Comparison of ENCODE assay signal across 1 cellular context in the genomic region with DNA sequence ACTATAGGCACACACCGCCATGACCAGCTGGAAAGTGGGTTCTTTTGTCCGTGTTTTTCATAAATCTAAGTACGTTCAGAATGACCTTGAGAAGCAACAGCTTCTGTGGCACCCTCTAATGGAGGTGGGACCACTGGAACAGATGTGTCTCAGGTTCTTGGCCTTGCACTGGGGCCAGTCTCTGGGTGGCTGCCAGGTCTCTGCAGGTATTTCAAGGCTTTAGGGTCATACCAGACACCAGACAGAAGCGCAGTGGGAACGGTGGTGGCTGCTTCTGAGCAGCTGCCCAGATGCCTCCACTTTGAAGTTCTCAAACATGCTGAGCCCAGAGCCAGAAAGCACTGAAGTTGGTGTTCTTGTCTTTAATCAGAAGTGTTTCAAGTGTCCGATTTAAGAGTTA.
TF ChIP-seq lines count a peak whose summit lies in the region.

No MANE protein-coding gene starts in this region.

TF ChIP-seq in HepG2, 621 proteins besides CTCF, POLR2A, EP300 and RAD21 (continued from another document):
- TF ChIP-seq, protein P1, sequence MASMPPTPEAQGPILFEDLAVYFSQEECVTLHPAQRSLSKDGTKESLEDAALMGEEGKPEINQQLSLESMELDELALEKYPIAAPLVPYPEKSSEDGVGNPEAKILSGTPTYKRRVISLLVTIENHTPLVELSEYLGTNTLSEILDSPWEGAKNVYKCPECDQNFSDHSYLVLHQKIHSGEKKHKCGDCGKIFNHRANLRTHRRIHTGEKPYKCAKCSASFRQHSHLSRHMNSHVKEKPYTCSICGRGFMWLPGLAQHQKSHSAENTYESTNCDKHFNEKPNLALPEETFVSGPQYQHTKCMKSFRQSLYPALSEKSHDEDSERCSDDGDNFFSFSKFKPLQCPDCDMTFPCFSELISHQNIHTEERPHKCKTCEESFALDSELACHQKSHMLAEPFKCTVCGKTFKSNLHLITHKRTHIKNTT (CRISPR knock-in tag; IDR thresholded peaks at IDR 0.05) = no peak
- TF ChIP-seq, protein P2, sequence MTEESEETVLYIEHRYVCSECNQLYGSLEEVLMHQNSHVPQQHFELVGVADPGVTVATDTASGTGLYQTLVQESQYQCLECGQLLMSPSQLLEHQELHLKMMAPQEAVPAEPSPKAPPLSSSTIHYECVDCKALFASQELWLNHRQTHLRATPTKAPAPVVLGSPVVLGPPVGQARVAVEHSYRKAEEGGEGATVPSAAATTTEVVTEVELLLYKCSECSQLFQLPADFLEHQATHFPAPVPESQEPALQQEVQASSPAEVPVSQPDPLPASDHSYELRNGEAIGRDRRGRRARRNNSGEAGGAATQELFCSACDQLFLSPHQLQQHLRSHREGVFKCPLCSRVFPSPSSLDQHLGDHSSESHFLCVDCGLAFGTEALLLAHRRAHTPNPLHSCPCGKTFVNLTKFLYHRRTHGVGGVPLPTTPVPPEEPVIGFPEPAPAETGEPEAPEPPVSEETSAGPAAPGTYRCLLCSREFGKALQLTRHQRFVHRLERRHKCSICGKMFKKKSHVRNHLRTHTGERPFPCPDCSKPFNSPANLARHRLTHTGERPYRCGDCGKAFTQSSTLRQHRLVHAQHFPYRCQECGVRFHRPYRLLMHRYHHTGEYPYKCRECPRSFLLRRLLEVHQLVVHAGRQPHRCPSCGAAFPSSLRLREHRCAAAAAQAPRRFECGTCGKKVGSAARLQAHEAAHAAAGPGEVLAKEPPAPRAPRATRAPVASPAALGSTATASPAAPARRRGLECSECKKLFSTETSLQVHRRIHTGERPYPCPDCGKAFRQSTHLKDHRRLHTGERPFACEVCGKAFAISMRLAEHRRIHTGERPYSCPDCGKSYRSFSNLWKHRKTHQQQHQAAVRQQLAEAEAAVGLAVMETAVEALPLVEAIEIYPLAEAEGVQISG (CRISPR knock-in tag; IDR thresholded peaks at IDR 0.05) = no peak
- TF ChIP-seq, protein P3, sequence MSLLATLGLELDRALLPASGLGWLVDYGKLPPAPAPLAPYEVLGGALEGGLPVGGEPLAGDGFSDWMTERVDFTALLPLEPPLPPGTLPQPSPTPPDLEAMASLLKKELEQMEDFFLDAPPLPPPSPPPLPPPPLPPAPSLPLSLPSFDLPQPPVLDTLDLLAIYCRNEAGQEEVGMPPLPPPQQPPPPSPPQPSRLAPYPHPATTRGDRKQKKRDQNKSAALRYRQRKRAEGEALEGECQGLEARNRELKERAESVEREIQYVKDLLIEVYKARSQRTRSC (CRISPR knock-in tag; IDR thresholded peaks at IDR 0.05; ENCODE audit: low read depth) = no peak
- TF ChIP-seq ZBTB42 (CRISPR knock-in tag; IDR thresholded peaks at IDR 0.05) (no peak), PAWR (CRISPR knock-in tag; IDR thresholded peaks at IDR 0.05; ENCODE audit: borderline replicate concordance) (no peak), HNRNPUL1 (IDR thresholded peaks at IDR 0.05; ENCODE audit: low read depth, low read length) (no peak), KLF6 (CRISPR knock-in tag; IDR thresholded peaks at IDR 0.05) (no peak), SPEN (CRISPR knock-in tag; IDR thresholded peaks at IDR 0.05; ENCODE audit: low read depth) (no peak)
- TF ChIP-seq, protein P4, sequence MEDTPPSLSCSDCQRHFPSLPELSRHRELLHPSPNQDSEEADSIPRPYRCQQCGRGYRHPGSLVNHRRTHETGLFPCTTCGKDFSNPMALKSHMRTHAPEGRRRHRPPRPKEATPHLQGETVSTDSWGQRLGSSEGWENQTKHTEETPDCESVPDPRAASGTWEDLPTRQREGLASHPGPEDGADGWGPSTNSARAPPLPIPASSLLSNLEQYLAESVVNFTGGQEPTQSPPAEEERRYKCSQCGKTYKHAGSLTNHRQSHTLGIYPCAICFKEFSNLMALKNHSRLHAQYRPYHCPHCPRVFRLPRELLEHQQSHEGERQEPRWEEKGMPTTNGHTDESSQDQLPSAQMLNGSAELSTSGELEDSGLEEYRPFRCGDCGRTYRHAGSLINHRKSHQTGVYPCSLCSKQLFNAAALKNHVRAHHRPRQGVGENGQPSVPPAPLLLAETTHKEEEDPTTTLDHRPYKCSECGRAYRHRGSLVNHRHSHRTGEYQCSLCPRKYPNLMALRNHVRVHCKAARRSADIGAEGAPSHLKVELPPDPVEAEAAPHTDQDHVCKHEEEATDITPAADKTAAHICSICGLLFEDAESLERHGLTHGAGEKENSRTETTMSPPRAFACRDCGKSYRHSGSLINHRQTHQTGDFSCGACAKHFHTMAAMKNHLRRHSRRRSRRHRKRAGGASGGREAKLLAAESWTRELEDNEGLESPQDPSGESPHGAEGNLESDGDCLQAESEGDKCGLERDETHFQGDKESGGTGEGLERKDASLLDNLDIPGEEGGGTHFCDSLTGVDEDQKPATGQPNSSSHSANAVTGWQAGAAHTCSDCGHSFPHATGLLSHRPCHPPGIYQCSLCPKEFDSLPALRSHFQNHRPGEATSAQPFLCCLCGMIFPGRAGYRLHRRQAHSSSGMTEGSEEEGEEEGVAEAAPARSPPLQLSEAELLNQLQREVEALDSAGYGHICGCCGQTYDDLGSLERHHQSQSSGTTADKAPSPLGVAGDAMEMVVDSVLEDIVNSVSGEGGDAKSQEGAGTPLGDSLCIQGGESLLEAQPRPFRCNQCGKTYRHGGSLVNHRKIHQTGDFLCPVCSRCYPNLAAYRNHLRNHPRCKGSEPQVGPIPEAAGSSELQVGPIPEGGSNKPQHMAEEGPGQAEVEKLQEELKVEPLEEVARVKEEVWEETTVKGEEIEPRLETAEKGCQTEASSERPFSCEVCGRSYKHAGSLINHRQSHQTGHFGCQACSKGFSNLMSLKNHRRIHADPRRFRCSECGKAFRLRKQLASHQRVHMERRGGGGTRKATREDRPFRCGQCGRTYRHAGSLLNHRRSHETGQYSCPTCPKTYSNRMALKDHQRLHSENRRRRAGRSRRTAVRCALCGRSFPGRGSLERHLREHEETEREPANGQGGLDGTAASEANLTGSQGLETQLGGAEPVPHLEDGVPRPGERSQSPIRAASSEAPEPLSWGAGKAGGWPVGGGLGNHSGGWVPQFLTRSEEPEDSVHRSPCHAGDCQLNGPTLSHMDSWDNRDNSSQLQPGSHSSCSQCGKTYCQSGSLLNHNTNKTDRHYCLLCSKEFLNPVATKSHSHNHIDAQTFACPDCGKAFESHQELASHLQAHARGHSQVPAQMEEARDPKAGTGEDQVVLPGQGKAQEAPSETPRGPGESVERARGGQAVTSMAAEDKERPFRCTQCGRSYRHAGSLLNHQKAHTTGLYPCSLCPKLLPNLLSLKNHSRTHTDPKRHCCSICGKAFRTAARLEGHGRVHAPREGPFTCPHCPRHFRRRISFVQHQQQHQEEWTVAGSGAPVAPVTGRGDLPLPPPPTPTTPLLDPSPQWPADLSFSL (CRISPR knock-in tag; IDR thresholded peaks at IDR 0.05) = no peak
